8 cellular contexts compared by ENCODE assay signal in the genomic region with DNA sequence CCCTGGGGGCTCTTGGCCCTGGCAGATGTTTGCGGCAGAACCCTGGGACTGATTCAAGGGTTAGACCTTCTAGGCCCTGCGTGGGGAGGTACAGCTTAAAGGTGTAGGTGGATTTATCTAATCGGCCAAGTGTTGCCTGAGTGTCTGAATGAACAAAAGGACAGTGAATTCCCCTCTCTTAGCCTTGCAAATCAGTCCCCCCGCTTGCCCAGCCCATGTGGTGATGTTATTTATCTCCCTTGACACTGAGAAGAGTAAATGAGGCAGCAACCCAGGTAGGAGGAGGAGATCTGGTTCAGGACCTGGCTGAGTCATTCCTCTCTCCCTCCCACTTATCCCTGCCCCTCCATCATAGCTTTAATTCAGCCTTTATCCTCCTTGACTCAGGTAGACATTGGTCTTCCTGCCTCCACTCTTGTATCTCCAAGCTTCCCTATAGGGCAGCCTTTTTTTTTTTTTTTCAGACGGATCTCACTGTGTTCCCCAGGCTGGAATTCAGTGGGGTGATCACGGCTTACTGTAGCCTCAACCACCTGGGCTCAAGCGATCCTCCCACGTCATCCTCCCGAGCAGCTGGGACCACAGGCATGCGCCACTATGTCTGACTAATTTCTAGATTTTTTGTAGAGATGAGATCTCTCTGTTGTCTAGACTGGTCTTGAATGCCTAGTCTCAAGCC. TPM values are rescaled to one million over a fixed set of nuclear protein-coding genes. Genes with fewer than 3 reads are reported as not detected.
DNase-seq lines count a peak whose midpoint lies in the region; ATAC-seq and TF ChIP-seq lines count a peak whose summit lies in the region.

No MANE protein-coding gene starts in this region.

- WGBS in psoas muscle, 3 donors = 69 to 79% (median 75%) methylated on average over 10 of the region's 10 CpGs

- DNase-seq in NCI-H82 (lab: John Stamatoyannopoulos, UW) (peak; percentile 48), NCI-H82 treated with DMSO at 0.1 percent for 48 hours (lab: John Stamatoyannopoulos, UW; ENCODE audit: unreplicated experiment) (no peak), SK-N-MC (ENCODE audit: low read depth, low spot score) (no peak), omental fat pad (ENCODE audit: low spot score) (no peak), activated gamma-delta T cell (lab: John Stamatoyannopoulos, UW) (no peak), psoas muscle (no peak)

- no peaks in the 10 kb centered on the region for H3K27me3 ChIP-seq in psoas muscle (ENCODE audit: insufficient read depth in 3 of 3, low read length in 2 of 3)

- H3K9ac ChIP-seq in SK-N-MC (ENCODE audit: insufficient read length) = peak overlapping the region; percentile 43

- H3K4me1 ChIP-seq in psoas muscle = no peaks in the 10 kb centered on the region

- intact Hi-C loops in psoas muscle (cut with DNase I) = loop anchor here in 1 of 2 donors (5.0 kb wide), 1 partner anchor 90 kb away; no protein-coding TSS in a partner anchor

- no peak for TF ChIP-seq CTCF in omental fat pad (IDR thresholded peaks at IDR 0.05)
- TF ChIP-seq CTCF in psoas muscle (IDR thresholded peaks at IDR 0.05) = no peak

- H3K4me3 ChIP-seq in SK-N-MC (no peak overlapping the region; the same call in 1 of the 2 replicates), psoas muscle (no peak overlapping the region)

- peak; percentile 80 for ATAC-seq in HG02798 (IDR thresholded peaks at IDR 0.05; ENCODE audit: poor library complexity, unreplicated experiment)
- peak; percentile 76 for ATAC-seq in omental fat pad (ENCODE audit: low FRiP score)
- no peak for ATAC-seq in HG03175 (IDR thresholded peaks at IDR 0.05; ENCODE audit: unreplicated experiment)
- ATAC-seq in psoas muscle = no peak

- H3K9me3 ChIP-seq in SK-N-MC (ENCODE audit: low read depth, low read length) (no peaks in the 10 kb centered on the region), psoas muscle (no peaks in the 10 kb centered on the region)

- H3K27ac ChIP-seq in SK-N-MC (peak overlapping the region; percentile 95), psoas muscle (no peak overlapping the region)

- H3K36me3 ChIP-seq in SK-N-MC (ENCODE audit: insufficient read depth, low read length) (no peaks in the 10 kb centered on the region), psoas muscle (ENCODE audit: insufficient read depth in 1 of 2, low read depth in 1 of 2) (no peaks in the 10 kb centered on the region)

RNA-seq across cellular contexts. Expression of gene MAGEF1, which starts 54.7 kb away (rescaled TPM):
- total RNA-seq in omental fat pad (10 to 100 TPM in 3 of 4 donors, 1 to 10 TPM in 1; 9.8 to 23.1 (median 18.2) TPM), psoas muscle (10 to 100 TPM; 13.0 to 23.6 (median 15.9) TPM)
- polyA plus RNA-seq in psoas muscle = 10 to 100 TPM; 14.3 to 27.3 (median 27.1) TPM

Comparison
In these comparisons a context has a peak if more than half of its experiments do, and no peak if none do; other contexts are left out.
1. ATAC-seq: peak in HG02798 (single experiment) and omental fat pad (single experiment); none in HG03175 (single experiment) and psoas muscle (0 of 4).